ENCODE assay signal across 1 cellular context in the genomic region with DNA sequence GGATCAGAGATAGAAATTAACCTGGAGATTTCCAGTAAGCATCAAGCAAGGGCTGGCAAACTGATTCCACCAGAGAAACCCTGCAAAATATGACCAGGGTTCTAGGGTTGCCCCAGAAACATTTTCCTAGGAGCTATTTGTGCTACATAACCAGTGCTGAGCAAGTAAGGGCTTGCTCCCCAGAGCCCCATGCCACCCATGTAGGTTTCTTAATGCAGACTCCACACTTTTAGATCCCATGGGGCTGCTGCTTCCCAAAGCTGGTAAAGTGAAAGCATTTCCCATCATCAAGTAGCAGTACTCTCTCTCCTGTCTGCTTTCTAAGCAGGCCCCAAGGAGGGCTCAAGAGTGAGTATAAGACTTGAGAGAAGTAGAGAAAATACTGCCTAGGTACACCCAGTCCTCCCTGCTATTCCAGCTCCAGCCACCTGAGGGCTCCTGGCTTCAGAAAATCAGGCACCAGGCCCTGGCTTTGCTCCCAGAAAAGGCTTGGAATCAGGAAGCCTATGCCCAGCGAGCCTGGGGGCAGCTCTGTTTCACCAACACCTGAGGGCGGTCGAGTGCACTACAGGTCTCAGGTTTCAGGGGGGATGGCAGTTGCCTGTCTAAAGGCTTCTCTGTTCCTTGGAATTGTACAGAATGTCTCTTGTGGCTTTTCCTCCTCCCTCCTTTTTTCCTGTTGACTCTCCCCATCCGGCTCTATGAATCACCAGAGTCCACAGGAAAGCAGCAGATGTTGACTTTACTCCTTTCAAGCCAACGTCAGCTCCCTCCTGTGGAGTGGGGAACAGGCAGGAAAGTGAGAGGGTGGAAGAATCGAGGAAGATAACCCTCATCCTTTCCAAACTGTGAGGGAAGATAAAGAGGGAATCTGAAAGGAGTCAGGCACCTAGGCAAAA.
TF ChIP-seq lines count a peak whose summit lies in the region.

No MANE protein-coding gene starts in this region.

TF ChIP-seq in K562, 482 proteins besides CTCF, POLR2A, EP300 and RAD21 (continues in another document):
- peak; percentile 18 to 54; a peak in 1 of 4 replicates for TF ChIP-seq FOXK2 (conservative IDR thresholded peaks at IDR 0.05 in 1 of 2, IDR thresholded peaks at IDR 0.05 in 1 of 2; ENCODE audit: low read depth in 2 of 2)
- TF ChIP-seq CHD1 (IDR thresholded peaks at IDR 0.05; ENCODE audit: low read length): no peak
- TF ChIP-seq NR4A1 (CRISPR knock-in tag; IDR thresholded peaks at IDR 0.05): no peak
- TF ChIP-seq NR4A1 (tag; IDR thresholded peaks at IDR 0.05): no peak
- TF ChIP-seq PTBP1 (IDR thresholded peaks at IDR 0.05; ENCODE audit: low read depth, low read length): no peak
- TF ChIP-seq TARDBP (IDR thresholded peaks at IDR 0.05): peak; percentile 53; the same call in 1 of the 2 replicates
- TF ChIP-seq FOXA3 (CRISPR knock-in tag; conservative IDR thresholded peaks at IDR 0.05 in 1 of 2, IDR thresholded peaks at IDR 0.05 in 1 of 2): peak; percentile 77 to 86
- TF ChIP-seq CBX5 (IDR thresholded peaks at IDR 0.05; ENCODE audit: borderline replicate concordance, low read depth): no peak
- TF ChIP-seq HINFP (tag; conservative IDR thresholded peaks at IDR 0.05; ENCODE audit: low read depth): no peak
- TF ChIP-seq SIRT6 (IDR thresholded peaks at IDR 0.05; ENCODE audit: low read depth, low read length): no peak
- TF ChIP-seq E2F1 (CRISPR knock-in tag; IDR thresholded peaks at IDR 0.05): no peak
- TF ChIP-seq, protein P1, sequence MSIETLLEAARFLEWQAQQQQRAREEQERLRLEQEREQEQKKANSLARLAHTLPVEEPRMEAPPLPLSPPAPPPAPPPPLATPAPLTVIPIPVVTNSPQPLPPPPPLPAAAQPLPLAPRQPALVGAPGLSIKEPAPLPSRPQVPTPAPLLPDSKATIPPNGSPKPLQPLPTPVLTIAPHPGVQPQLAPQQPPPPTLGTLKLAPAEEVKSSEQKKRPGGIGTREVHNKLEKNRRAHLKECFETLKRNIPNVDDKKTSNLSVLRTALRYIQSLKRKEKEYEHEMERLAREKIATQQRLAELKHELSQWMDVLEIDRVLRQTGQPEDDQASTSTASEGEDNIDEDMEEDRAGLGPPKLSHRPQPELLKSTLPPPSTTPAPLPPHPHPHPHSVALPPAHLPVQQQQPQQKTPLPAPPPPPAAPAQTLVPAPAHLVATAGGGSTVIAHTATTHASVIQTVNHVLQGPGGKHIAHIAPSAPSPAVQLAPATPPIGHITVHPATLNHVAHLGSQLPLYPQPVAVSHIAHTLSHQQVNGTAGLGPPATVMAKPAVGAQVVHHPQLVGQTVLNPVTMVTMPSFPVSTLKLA (conservative IDR thresholded peaks at IDR 0.05): no peak; a peak in 1 of 4 replicates
- no peak for TF ChIP-seq HLTF (IDR thresholded peaks at IDR 0.05)
- peak; percentile 63; the same call in 1 of the 2 replicates for TF ChIP-seq KLF16 (IDR thresholded peaks at IDR 0.05)
- TF ChIP-seq CCNT2 (IDR thresholded peaks at IDR 0.05; ENCODE audit: borderline replicate concordance, extremely low read depth, insufficient read length, low read depth, low read length): no peak
- TF ChIP-seq, protein P2, sequence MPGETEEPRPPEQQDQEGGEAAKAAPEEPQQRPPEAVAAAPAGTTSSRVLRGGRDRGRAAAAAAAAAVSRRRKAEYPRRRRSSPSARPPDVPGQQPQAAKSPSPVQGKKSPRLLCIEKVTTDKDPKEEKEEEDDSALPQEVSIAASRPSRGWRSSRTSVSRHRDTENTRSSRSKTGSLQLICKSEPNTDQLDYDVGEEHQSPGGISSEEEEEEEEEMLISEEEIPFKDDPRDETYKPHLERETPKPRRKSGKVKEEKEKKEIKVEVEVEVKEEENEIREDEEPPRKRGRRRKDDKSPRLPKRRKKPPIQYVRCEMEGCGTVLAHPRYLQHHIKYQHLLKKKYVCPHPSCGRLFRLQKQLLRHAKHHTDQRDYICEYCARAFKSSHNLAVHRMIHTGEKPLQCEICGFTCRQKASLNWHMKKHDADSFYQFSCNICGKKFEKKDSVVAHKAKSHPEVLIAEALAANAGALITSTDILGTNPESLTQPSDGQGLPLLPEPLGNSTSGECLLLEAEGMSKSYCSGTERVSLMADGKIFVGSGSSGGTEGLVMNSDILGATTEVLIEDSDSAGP (CRISPR knock-in tag; IDR thresholded peaks at IDR 0.05): no peak
- no peak for TF ChIP-seq PYGO2 (tag; IDR thresholded peaks at IDR 0.05)
- no peak for TF ChIP-seq PHF8 (IDR thresholded peaks at IDR 0.05; ENCODE audit: borderline replicate concordance, low read length)
- no peak for TF ChIP-seq NCOA6 (IDR thresholded peaks at IDR 0.05)
- no peak for TF ChIP-seq PCBP2 (IDR thresholded peaks at IDR 0.05; ENCODE audit: low read depth, low read length, poor library complexity, severe bottlenecking)
- TF ChIP-seq, protein P3, sequence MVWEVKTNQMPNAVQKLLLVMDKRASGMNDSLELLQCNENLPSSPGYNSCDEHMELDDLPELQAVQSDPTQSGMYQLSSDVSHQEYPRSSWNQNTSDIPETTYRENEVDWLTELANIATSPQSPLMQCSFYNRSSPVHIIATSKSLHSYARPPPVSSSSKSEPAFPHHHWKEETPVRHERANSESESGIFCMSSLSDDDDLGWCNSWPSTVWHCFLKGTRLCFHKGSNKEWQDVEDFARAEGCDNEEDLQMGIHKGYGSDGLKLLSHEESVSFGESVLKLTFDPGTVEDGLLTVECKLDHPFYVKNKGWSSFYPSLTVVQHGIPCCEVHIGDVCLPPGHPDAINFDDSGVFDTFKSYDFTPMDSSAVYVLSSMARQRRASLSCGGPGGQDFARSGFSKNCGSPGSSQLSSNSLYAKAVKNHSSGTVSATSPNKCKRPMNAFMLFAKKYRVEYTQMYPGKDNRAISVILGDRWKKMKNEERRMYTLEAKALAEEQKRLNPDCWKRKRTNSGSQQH (CRISPR knock-in tag; IDR thresholded peaks at IDR 0.05): no peak
- no peak for TF ChIP-seq ZNF121 (CRISPR knock-in tag; conservative IDR thresholded peaks at IDR 0.05)
- no peak for TF ChIP-seq KHSRP (IDR thresholded peaks at IDR 0.05)
- TF ChIP-seq, protein P4, sequence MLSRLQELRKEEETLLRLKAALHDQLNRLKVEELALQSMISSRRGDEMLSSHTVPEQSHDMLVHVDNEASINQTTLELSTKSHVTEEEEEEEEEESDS (CRISPR knock-in tag; IDR thresholded peaks at IDR 0.05): no peak
- peak; percentile 69 for TF ChIP-seq MYNN (IDR thresholded peaks at IDR 0.05)
- no peak for TF ChIP-seq MYNN (CRISPR knock-in tag; IDR thresholded peaks at IDR 0.05)
- no peak for TF ChIP-seq ZNF75A (CRISPR knock-in tag; IDR thresholded peaks at IDR 0.05)
- no peak for TF ChIP-seq CHCHD3 (CRISPR knock-in tag; IDR thresholded peaks at IDR 0.05)
- TF ChIP-seq ZNF445 (CRISPR knock-in tag; IDR thresholded peaks at IDR 0.05; ENCODE audit: low read depth): no peak
- no peak for TF ChIP-seq ZFP30 (CRISPR knock-in tag; IDR thresholded peaks at IDR 0.05; ENCODE audit: borderline replicate concordance)
- 0 out of 2 replicates have a peak, but pooled peaks have one; percentile 44 for TF ChIP-seq RB1 (IDR thresholded peaks at IDR 0.05; ENCODE audit: low read depth)
- TF ChIP-seq PURB (CRISPR knock-in tag; IDR thresholded peaks at IDR 0.05; ENCODE audit: low read depth): no peak
- no peak for TF ChIP-seq RFX5 (IDR thresholded peaks at IDR 0.05; ENCODE audit: low read depth, low read length)
- TF ChIP-seq SREBF1 (IDR thresholded peaks at IDR 0.05; ENCODE audit: borderline replicate concordance, low read depth, low read length): no peak
- no peak for TF ChIP-seq ZNF79 (CRISPR knock-in tag; IDR thresholded peaks at IDR 0.05; ENCODE audit: low read depth)
- no peak for TF ChIP-seq ADNP (tag; IDR thresholded peaks at IDR 0.05)
- no peak for TF ChIP-seq HNRNPH1 (optimal IDR thresholded peaks at IDR 0.05; ENCODE audit: low read depth, low read length)
- TF ChIP-seq ZNF695 (CRISPR knock-in tag; IDR thresholded peaks at IDR 0.05): no peak
- TF ChIP-seq, protein P5, sequence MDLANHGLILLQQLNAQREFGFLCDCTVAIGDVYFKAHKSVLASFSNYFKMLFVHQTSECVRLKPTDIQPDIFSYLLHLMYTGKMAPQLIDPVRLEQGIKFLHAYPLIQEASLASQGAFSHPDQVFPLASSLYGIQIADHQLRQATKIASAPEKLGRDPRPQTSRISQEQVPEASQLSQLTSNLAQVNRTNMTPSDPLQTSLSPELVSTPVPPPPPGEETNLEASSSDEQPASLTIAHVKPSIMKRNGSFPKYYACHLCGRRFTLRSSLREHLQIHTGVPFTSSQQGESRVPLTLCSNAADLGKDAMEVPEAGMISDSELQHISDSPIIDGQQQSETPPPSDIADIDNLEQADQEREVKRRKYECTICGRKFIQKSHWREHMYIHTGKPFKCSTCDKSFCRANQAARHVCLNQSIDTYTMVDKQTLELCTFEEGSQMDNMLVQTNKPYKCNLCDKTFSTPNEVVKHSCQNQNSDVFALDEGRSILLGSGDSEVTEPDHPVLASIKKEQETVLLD (IDR thresholded peaks at IDR 0.05): peak; percentile 38; the same call in 1 of the 2 replicates
- TF ChIP-seq FOXA1 (IDR thresholded peaks at IDR 0.05; ENCODE audit: borderline replicate concordance): no peak
- TF ChIP-seq ZNF263 (CRISPR knock-in tag; IDR thresholded peaks at IDR 0.05; ENCODE audit: borderline replicate concordance): no peak
- TF ChIP-seq SMC3 (conservative IDR thresholded peaks at IDR 0.05; ENCODE audit: insufficient read depth, low read depth, low read length): peak; percentile 88
- TF ChIP-seq, protein P6, sequence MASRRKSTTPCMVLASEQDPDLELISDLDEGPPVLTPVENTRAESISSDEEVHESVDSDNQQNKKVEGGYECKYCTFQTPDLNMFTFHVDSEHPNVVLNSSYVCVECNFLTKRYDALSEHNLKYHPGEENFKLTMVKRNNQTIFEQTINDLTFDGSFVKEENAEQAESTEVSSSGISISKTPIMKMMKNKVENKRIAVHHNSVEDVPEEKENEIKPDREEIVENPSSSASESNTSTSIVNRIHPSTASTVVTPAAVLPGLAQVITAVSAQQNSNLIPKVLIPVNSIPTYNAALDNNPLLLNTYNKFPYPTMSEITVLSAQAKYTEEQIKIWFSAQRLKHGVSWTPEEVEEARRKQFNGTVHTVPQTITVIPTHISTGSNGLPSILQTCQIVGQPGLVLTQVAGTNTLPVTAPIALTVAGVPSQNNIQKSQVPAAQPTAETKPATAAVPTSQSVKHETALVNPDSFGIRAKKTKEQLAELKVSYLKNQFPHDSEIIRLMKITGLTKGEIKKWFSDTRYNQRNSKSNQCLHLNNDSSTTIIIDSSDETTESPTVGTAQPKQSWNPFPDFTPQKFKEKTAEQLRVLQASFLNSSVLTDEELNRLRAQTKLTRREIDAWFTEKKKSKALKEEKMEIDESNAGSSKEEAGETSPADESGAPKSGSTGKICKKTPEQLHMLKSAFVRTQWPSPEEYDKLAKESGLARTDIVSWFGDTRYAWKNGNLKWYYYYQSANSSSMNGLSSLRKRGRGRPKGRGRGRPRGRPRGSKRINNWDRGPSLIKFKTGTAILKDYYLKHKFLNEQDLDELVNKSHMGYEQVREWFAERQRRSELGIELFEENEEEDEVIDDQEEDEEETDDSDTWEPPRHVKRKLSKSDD (conservative IDR thresholded peaks at IDR 0.05; ENCODE audit: low read length): no peak
- TF ChIP-seq GABPA (tag; conservative IDR thresholded peaks at IDR 0.05; ENCODE audit: low read depth): no peak
- no peak for TF ChIP-seq HSF4 (CRISPR knock-in tag; IDR thresholded peaks at IDR 0.05; ENCODE audit: borderline replicate concordance)
- peak; percentile 85; the same call in 1 of the 2 replicates for TF ChIP-seq ZNF12 (CRISPR knock-in tag; IDR thresholded peaks at IDR 0.05)
- TF ChIP-seq HIVEP1 (CRISPR knock-in tag; IDR thresholded peaks at IDR 0.05): no peak
- TF ChIP-seq ARID2 (IDR thresholded peaks at IDR 0.05): no peak; the same call in 1 of the 2 replicates
- TF ChIP-seq, protein P7, sequence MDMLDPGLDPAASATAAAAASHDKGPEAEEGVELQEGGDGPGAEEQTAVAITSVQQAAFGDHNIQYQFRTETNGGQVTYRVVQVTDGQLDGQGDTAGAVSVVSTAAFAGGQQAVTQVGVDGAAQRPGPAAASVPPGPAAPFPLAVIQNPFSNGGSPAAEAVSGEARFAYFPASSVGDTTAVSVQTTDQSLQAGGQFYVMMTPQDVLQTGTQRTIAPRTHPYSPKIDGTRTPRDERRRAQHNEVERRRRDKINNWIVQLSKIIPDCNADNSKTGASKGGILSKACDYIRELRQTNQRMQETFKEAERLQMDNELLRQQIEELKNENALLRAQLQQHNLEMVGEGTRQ (CRISPR knock-in tag; IDR thresholded peaks at IDR 0.05): no peak
- peak; percentile 67 for TF ChIP-seq ETV1 (tag; conservative IDR thresholded peaks at IDR 0.05; ENCODE audit: low read depth)
- TF ChIP-seq TCFL5 (CRISPR knock-in tag; conservative IDR thresholded peaks at IDR 0.05): no peak
- TF ChIP-seq TAL1 (IDR thresholded peaks at IDR 0.05): no peak
- TF ChIP-seq NFYB (IDR thresholded peaks at IDR 0.05; ENCODE audit: extremely low read depth, insufficient read length): no peak
- TF ChIP-seq TOE1 (IDR thresholded peaks at IDR 0.05; ENCODE audit: borderline replicate concordance): no peak
- TF ChIP-seq TOE1 (CRISPR knock-in tag; IDR thresholded peaks at IDR 0.05; ENCODE audit: borderline replicate concordance, low read depth): no peak
- TF ChIP-seq ZNF239 (CRISPR knock-in tag; IDR thresholded peaks at IDR 0.05): no peak
- peak; percentile 24; the same call in 1 of the 2 replicates for TF ChIP-seq JUN (IDR thresholded peaks at IDR 0.05; ENCODE audit: borderline replicate concordance, low read depth, low read length)
- TF ChIP-seq JUN (CRISPR knock-in tag; IDR thresholded peaks at IDR 0.05; ENCODE audit: borderline replicate concordance): no peak
- no peak for TF ChIP-seq TAF15 (IDR thresholded peaks at IDR 0.05; ENCODE audit: low read depth, low read length)
- TF ChIP-seq BRCA1 (IDR thresholded peaks at IDR 0.05): no peak
- no peak for TF ChIP-seq BRCA1 (CRISPR knock-in tag; IDR thresholded peaks at IDR 0.05)
- TF ChIP-seq JUNB (CRISPR knock-in tag; conservative IDR thresholded peaks at IDR 0.05): no peak
